In the genomic region with DNA sequence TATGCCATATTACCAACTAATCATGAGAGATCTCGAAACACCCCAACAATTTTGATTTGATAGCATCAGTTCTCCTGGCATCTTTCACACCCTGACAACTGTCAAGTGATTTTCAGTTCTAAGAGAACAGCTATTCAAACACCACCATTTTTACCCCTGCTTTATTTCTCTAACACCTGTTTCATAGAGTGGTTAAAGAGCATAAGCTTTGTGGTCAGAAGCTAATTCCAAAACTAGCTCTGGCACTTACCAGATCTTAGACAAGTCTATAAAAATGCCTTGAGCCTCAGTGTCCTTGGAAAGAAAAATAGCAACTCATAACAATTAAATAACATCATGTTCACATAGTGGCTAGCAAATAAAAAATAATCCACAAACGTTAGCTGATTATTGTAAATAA, we compare ENCODE assay signal across 21 cellular contexts.
"Had no signal": no experiment of that assay in that cellular context is flagged by ENCODE, and none has a peak within 500 bp of the region (broad histone marks: within the 10 kb centered on the region; RNA-seq: fewer than 3 reads in every experiment).

No MANE protein-coding gene starts in this region.

- H3K36me3 ChIP-seq: adrenal gland had no signal

- H3K27ac ChIP-seq: adrenal gland, foreskin keratinocyte, spleen, upper lobe of left lung, VCaP had no signal

- H3K4me3 Mint-ChIP-seq: activated CD4-positive, alpha-beta T cell treated with anti-CD3 and anti-CD28 coated beads, Interleukin-2, amount 10 ng/mL, durations not matched to agents 7 days and 5 days; activated CD8-positive, alpha-beta T cell treated with anti-CD3 and anti-CD28 coated beads, Interleukin-2, amount 10 ng/mL, durations not matched to agents 7 days and 5 days; activated naive CD4-positive, alpha-beta T cell treated with anti-CD3 and anti-CD28 coated beads, Interleukin-2, amount 50 U/mL, for 24 hours; mesothelial cell of epicardium; natural killer cell treated with Interleukin-12 subunit alpha and Interleukin-12 subunit beta and Interleukin-15 and Interleukin-18, amount 100 ng/mL, for 72 hours; T-cell; T-helper 2 cell treated with Interferon-gamma antibody and Interleukin-4, amounts not matched to agents 5 μg/mL and 100 μg/mL, for 36 hours had no signal

- H3K4me1 ChIP-seq: adrenal gland, foreskin keratinocyte, upper lobe of left lung had no signal

- H3K9me3 ChIP-seq: adrenal gland, spleen, upper lobe of left lung had no signal

- FAIRE-seq: kidney had no signal

- DNase-seq: activated CD4-positive, alpha-beta T cell treated with anti-CD3 and anti-CD28 coated beads, Interleukin-2, amount 10 ng/mL, durations not matched to agents 7 days and 5 days; activated CD8-positive, alpha-beta T cell treated with anti-CD3 and anti-CD28 coated beads, Interleukin-2, amount 10 ng/mL, durations not matched to agents 7 days and 5 days; activated gamma-delta T cell treated with Interleukin-2 at 50 U/mL for 16 hours; activated T-cell treated with anti-CD3 and anti-CD28 coated beads, Interleukin-2, amount 50 U/mL, for 1 hour; adrenal gland; effector CD8-positive, alpha-beta T cell; foreskin keratinocyte; kidney; spleen; stimulated activated CD4-positive, alpha-beta T cell treated with anti-CD3 and anti-CD28 coated beads, Interleukin-4, amount 100 ng/mL, for 24 hours; stimulated activated naive CD8-positive, alpha-beta T cell treated with anti-CD3 and anti-CD28 coated beads, Interleukin-15, Interleukin-2, amounts not matched to agents 100 U/mL and 50 U/mL, for 24 hours; T-cell; upper lobe of left lung had no signal

- ATAC-seq: activated CD4-positive, CD25-positive, alpha-beta regulatory T cell treated with anti-CD3 and anti-CD28 coated beads, Interleukin-2, amount 50 U/mL, for 24 hours; activated CD8-positive, alpha-beta T cell treated with anti-CD3 and anti-CD28 coated beads, Interleukin-2, amount 10 ng/mL, durations not matched to agents 7 days and 5 days; foreskin keratinocyte; left lobe of liver; stimulated activated naive CD8-positive, alpha-beta T cell treated with anti-CD3 and anti-CD28 coated beads, Interleukin-15, Interleukin-2, amounts not matched to agents 100 U/mL and 50 U/mL, for 24 hours; T-cell had no signal

- H3K27ac Mint-ChIP-seq: activated CD4-positive, alpha-beta T cell treated with anti-CD3 and anti-CD28 coated beads, Interleukin-2, amount 10 ng/mL, durations not matched to agents 7 days and 5 days; activated CD8-positive, alpha-beta T cell treated with anti-CD3 and anti-CD28 coated beads, Interleukin-2, amount 10 ng/mL, durations not matched to agents 7 days and 5 days; activated naive CD4-positive, alpha-beta T cell treated with anti-CD3 and anti-CD28 coated beads, Interleukin-2, amount 50 U/mL, for 24 hours; mesothelial cell of epicardium; progenitor cell of endocrine pancreas; T-cell; T-helper 2 cell treated with Interferon-gamma antibody and Interleukin-4, amounts not matched to agents 5 μg/mL and 100 μg/mL, for 36 hours had no signal

- H3K9me3 Mint-ChIP-seq: activated CD4-positive, alpha-beta T cell treated with anti-CD3 and anti-CD28 coated beads, Interleukin-2, amount 10 ng/mL, durations not matched to agents 7 days and 5 days; activated naive CD4-positive, alpha-beta T cell treated with anti-CD3 and anti-CD28 coated beads, Interleukin-2, amount 50 U/mL, for 24 hours; mesothelial cell of epicardium; natural killer cell treated with Interleukin-12 subunit alpha and Interleukin-12 subunit beta and Interleukin-15 and Interleukin-18, amount 100 ng/mL, for 72 hours; T-cell; T-helper 2 cell treated with Interferon-gamma antibody and Interleukin-4, amounts not matched to agents 5 μg/mL and 100 μg/mL, for 36 hours had no signal

- H3K4me1 Mint-ChIP-seq: mesothelial cell of epicardium had no signal

- H3K27me3 Mint-ChIP-seq: activated CD4-positive, alpha-beta T cell treated with anti-CD3 and anti-CD28 coated beads, Interleukin-2, amount 10 ng/mL, durations not matched to agents 7 days and 5 days; activated naive CD4-positive, alpha-beta T cell treated with anti-CD3 and anti-CD28 coated beads, Interleukin-2, amount 50 U/mL, for 24 hours; natural killer cell treated with Interleukin-12 subunit alpha and Interleukin-12 subunit beta and Interleukin-15 and Interleukin-18, amount 100 ng/mL, for 72 hours; progenitor cell of endocrine pancreas; T-cell had no signal

- H3K4me3 ChIP-seq: adrenal gland, spleen, upper lobe of left lung had no signal

- H3K27me3 ChIP-seq: adrenal gland, foreskin keratinocyte, spleen, upper lobe of left lung had no signal
